In the genomic region with DNA sequence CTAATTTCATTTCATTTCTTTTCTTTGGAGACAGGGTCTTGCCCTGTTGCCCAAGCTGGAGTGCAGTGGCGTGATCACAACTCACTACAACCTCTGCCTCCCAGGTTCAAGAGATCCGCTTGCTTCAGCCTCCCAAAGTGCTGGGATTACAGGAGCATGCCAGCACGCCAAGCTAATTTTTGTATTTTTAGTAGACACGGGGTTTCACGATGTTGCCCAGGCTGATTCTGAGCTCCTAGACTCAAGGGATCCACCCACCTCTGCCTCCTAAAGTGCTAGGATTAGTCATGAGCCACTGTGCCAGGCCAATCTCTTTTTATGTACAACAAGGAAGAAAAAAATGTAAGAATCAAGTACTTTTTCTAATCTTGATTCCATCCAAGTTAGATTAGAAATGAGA, we compare ENCODE assay signal across 8 cellular contexts. TPM values are rescaled to one million over a fixed set of nuclear protein-coding genes. Genes with fewer than 3 reads are reported as not detected.
DNase-seq lines count a peak whose midpoint lies in the region; ATAC-seq and TF ChIP-seq lines count a peak whose summit lies in the region.

No MANE protein-coding gene starts in this region.

- no peak overlapping the region for H3K27ac Mint-ChIP-seq in Calu3 (ENCODE audit: unreplicated experiment)

- no peak for TF ChIP-seq CTCF in Calu3 (IDR thresholded peaks at IDR 0.05; ENCODE audit: unreplicated experiment)
- TF ChIP-seq CTCF in RWPE1 (conservative IDR thresholded peaks at IDR 0.05; ENCODE audit: low read depth), result no peak
- no peak for TF ChIP-seq CTCF in vagina (IDR thresholded peaks at IDR 0.05)

- H3K4me1 ChIP-seq in mucosa of stomach (ENCODE audit: control insufficient read depth, insufficient read depth, low read length) (peaks cover 71% of the 10 kb centered on the region), vagina (peaks cover 93% of the 10 kb centered on the region)

- H3K27me3 Mint-ChIP-seq in Calu3 (ENCODE audit: unreplicated experiment), result no peaks in the 10 kb centered on the region

- H3K4me3 ChIP-seq in mucosa of stomach (ENCODE audit: low read length) (no peak overlapping the region), vagina (peak overlapping the region; percentile 12 to 17)

- ATAC-seq in GM19395 (IDR thresholded peaks at IDR 0.05; ENCODE audit: unreplicated experiment) (no peak), HG03439 (IDR thresholded peaks at IDR 0.05; ENCODE audit: unreplicated experiment) (no peak)

- intact Hi-C loops in Calu3 (cut with micrococcal nuclease; ENCODE audit: unreplicated experiment), result no loop called here
- intact Hi-C loops in vagina (cut with DNase I), result no loop called here

- H3K27me3 ChIP-seq in mucosa of stomach (ENCODE audit: control insufficient read depth, insufficient read depth, low read length), result no peaks in the 10 kb centered on the region
- no peaks in the 10 kb centered on the region for H3K27me3 ChIP-seq in vagina

- POLR2A ChIA-PET in RWPE1 (lab: Yijun Ruan, JAX; ENCODE audit: low non-redundant PET), result no interaction called here

- DNase-seq in Calu3, result no peak
- DNase-seq in RWPE1 (ENCODE audit: low spot score), result no peak
- DNase-seq in cerebellar cortex (ENCODE audit: low spot score), result peak; percentile 41
- DNase-seq in vagina (ENCODE audit: extremely low spot score in 2 of 2), result no peak
- no peak for DNase-seq in AG08396 (ENCODE audit: low spot score)

- H3K9me3 Mint-ChIP-seq in Calu3 (ENCODE audit: low read depth, unreplicated experiment), result no peaks in the 10 kb centered on the region

- H3K36me3 Mint-ChIP-seq in Calu3 (ENCODE audit: insufficient read depth, unreplicated experiment), result peaks cover 35% of the 10 kb centered on the region

- H3K27ac ChIP-seq in RWPE1 (peak overlapping the region; percentile 83), vagina (peak overlapping the region; percentile 78)

- BruUV-seq in Calu3 (replicated peaks; lab: Mats Ljungman, UMichigan), result no TSS peak

- peaks cover 49% of the 10 kb centered on the region for H3K4me1 Mint-ChIP-seq in Calu3 (ENCODE audit: low read depth, unreplicated experiment)

- peak overlapping the region; percentile 66 for H3K9ac ChIP-seq in mucosa of stomach (ENCODE audit: low read length)

- TF ChIP-seq POLR2A in vagina (IDR thresholded peaks at IDR 0.05), result no peak

- no peaks in the 10 kb centered on the region for H3K9me3 ChIP-seq in mucosa of stomach (ENCODE audit: control insufficient read depth, low read length)
- no peaks in the 10 kb centered on the region for H3K9me3 ChIP-seq in vagina

- CTCF ChIA-PET in Calu3 (lab: Charles Lee) (no interaction called here), RWPE1 (lab: Yijun Ruan, JAX) (no interaction called here)

- no peaks in the 10 kb centered on the region for H3K36me3 ChIP-seq in mucosa of stomach (ENCODE audit: control insufficient read depth, insufficient read depth, low read length)
- H3K36me3 ChIP-seq in vagina, result no peaks in the 10 kb centered on the region

- H3K4me3 Mint-ChIP-seq in Calu3 (ENCODE audit: low read depth, unreplicated experiment), result peak overlapping the region; percentile 32

RNA-seq across cellular contexts. Expression of gene KMT2E, which starts 10.7 kb away (rescaled TPM):
- total RNA-seq in Calu3 (2022) (37.7 and 39.1 TPM in 2 replicates), vagina (98.7 TPM)
